ENCODE assay signal across 8 cellular contexts in genomic region chr16:2911580-2912329, GRCh38. TPM values are rescaled to one million over a fixed set of nuclear protein-coding genes. Genes with fewer than 3 reads are reported as not detected.
DNase-seq lines count a peak whose midpoint lies in the region; ATAC-seq and TF ChIP-seq lines count a peak whose summit lies in the region.

A gene with protein sequence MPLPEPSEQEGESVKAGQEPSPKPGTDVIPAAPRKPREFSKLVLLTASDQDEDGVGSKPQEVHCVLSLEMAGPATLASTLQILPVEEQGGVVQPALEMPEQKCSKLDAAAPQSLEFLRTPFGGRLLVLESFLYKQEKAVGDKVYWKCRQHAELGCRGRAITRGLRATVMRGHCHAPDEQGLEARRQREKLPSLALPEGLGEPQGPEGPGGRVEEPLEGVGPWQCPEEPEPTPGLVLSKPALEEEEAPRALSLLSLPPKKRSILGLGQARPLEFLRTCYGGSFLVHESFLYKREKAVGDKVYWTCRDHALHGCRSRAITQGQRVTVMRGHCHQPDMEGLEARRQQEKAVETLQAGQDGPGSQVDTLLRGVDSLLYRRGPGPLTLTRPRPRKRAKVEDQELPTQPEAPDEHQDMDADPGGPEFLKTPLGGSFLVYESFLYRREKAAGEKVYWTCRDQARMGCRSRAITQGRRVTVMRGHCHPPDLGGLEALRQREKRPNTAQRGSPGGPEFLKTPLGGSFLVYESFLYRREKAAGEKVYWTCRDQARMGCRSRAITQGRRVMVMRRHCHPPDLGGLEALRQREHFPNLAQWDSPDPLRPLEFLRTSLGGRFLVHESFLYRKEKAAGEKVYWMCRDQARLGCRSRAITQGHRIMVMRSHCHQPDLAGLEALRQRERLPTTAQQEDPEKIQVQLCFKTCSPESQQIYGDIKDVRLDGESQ (plus strand): TSS chr16:2911931. CDS start chr16:2929686, 17,755 bp downstream.

- CTCF ChIA-PET in CD4-positive, alpha-beta T cell (lab: Charles Lee) = interaction anchor here (1.0 to 4.0 kb wide), 7 partner anchors 9 to 218 kb away, joined by 3 to 19 read pairs (median 5); no protein-coding TSS in a partner anchor
- CTCF ChIA-PET in activated CD4-positive, alpha-beta memory T cell treated with anti-CD3 and anti-CD28 coated beads for 36 hours (lab: Charles Lee) = interaction anchor here (0.6 to 3.2 kb wide), 13 partner anchors 8 to 248 kb away, joined by 3 to 14 read pairs (median 4); partner anchors contain the start of gene FLYWCH2

- TF ChIP-seq CTCF in CD4-positive, alpha-beta T cell (IDR thresholded peaks at IDR 0.05) = no peak
- no peak for TF ChIP-seq CTCF in liver (IDR thresholded peaks at IDR 0.05; ENCODE audit: low read depth, low read length, missing input control)

- no peaks in the 10 kb centered on the region for H3K27me3 ChIP-seq in CD4-positive, alpha-beta T cell (ENCODE audit: control insufficient read depth, insufficient read depth, low read length)
- H3K27me3 ChIP-seq in liver (ENCODE audit: control insufficient read depth in 4 of 4, insufficient read depth in 4 of 4, low read length in 3 of 4) = no peaks in the 10 kb centered on the region

- WGBS in liver = under 1% methylated on average over 87 of the region's 87 CpGs

- no peaks in the 10 kb centered on the region for H3K9me3 Mint-ChIP-seq in CD4-positive, alpha-beta T cell
- no peaks in the 10 kb centered on the region for H3K9me3 Mint-ChIP-seq in activated CD4-positive, alpha-beta memory T cell treated with anti-CD3 and anti-CD28 coated beads for 36 hours

- ATAC-seq in CD4-positive, alpha-beta T cell (ENCODE audit: poor library complexity) = peak; percentile 96
- ATAC-seq in GM19455 (IDR thresholded peaks at IDR 0.05; ENCODE audit: unreplicated experiment) = peak; percentile 94

- H3K36me3 ChIP-seq in liver (ENCODE audit: control insufficient read depth in 4 of 4, insufficient read depth in 3 of 4, low read depth in 1 of 4, low read length in 3 of 4) = peaks cover 0 to 5% (median 0%) of the 10 kb centered on the region in 4 donors

- H3K4me1 Mint-ChIP-seq in CD4-positive, alpha-beta T cell (ENCODE audit: low read depth) = peaks cover 33% of the 10 kb centered on the region
- H3K4me1 Mint-ChIP-seq in activated CD4-positive, alpha-beta memory T cell treated with anti-CD3 and anti-CD28 coated beads for 36 hours (ENCODE audit: low read depth) = peaks cover 38% of the 10 kb centered on the region

- peaks cover 0 to 18% (median 14%) of the 10 kb centered on the region in 4 donors for H3K4me1 ChIP-seq in liver (ENCODE audit: control insufficient read depth in 4 of 4, insufficient read depth in 4 of 4, low read length in 3 of 4)

- peak within 1 kb of the TSS; percentile 96 for H3K4me3 Mint-ChIP-seq in CD4-positive, alpha-beta T cell
- peak within 1 kb of the TSS; percentile 87 for H3K4me3 Mint-ChIP-seq in activated CD4-positive, alpha-beta memory T cell treated with anti-CD3 and anti-CD28 coated beads for 36 hours

- H3K4me3 ChIP-seq in liver (ENCODE audit: low read depth in 1 of 3, low read length in 3 of 3) = peak within 1 kb of the TSS; percentile 76 to 90 (median 83)

- POLR2A ChIA-PET in CD4-positive, alpha-beta T cell (lab: Charles Lee) = interaction anchor here (0.6 to 3.7 kb wide), 18 partner anchors 8 to 1602 kb away, joined by 3 to 60 read pairs (median 4); partner anchors contain the start of genes ELOB, FLYWCH2, KCTD5 and SRRM2
- POLR2A ChIA-PET in activated CD4-positive, alpha-beta memory T cell treated with anti-CD3 and anti-CD28 coated beads for 36 hours (lab: Charles Lee) = interaction anchor here (0.7 to 1.9 kb wide), 3 partner anchors 29 to 109 kb away, joined by 3 to 7 read pairs (median 3); partner anchors contain the start of genes FLYWCH2 and TNFRSF12A

- peak; percentile 97 to 99 (median 98) for DNase-seq in CD4-positive, alpha-beta T cell
- DNase-seq in HK-2 (ENCODE audit: unreplicated experiment) (peak; percentile 92), NCI-H82 treated with DMSO at 0.1 percent for 48 hours (lab: John Stamatoyannopoulos, UW; ENCODE audit: unreplicated experiment) (peak; percentile 93), dermis microvascular lymphatic vessel endothelial cell (ENCODE audit: low read depth in 2 of 2) (peak; percentile 95 to 98)
- peak; percentile 99 for DNase-seq in activated CD4-positive, alpha-beta memory T cell treated with anti-CD3 and anti-CD28 coated beads for 36 hours
- DNase-seq in stimulated activated CD4-positive, alpha-beta T cell treated with anti-CD3 and anti-CD28 coated beads, Interleukin-4, amount 100 ng/mL, for 1 hour = peak; percentile 99

- peak within 1 kb of the TSS; percentile 30 to 74 for H3K9ac ChIP-seq in liver (ENCODE audit: low read depth in 1 of 2, low read length in 2 of 2)

- no peak for TF ChIP-seq RAD21 in liver (IDR thresholded peaks at IDR 0.05)

- H3K9me3 ChIP-seq in CD4-positive, alpha-beta T cell (ENCODE audit: control insufficient read depth, low read length) = no peaks in the 10 kb centered on the region
- H3K9me3 ChIP-seq in liver (ENCODE audit: control insufficient read depth in 4 of 4, low read length in 3 of 4) = no peaks in the 10 kb centered on the region

- no peaks in the 10 kb centered on the region for H3K27me3 Mint-ChIP-seq in CD4-positive, alpha-beta T cell
- H3K27me3 Mint-ChIP-seq in activated CD4-positive, alpha-beta memory T cell treated with anti-CD3 and anti-CD28 coated beads for 36 hours = no peaks in the 10 kb centered on the region

- peak within 1 kb of the TSS; percentile 46 for H3K27ac ChIP-seq in CD4-positive, alpha-beta T cell (ENCODE audit: low read depth, low read length)
- peak within 1 kb of the TSS; percentile 65 to 69 for H3K27ac ChIP-seq in liver (ENCODE audit: low read depth in 1 of 2, low read length in 2 of 2)

- H3K27ac Mint-ChIP-seq in CD4-positive, alpha-beta T cell = peak within 1 kb of the TSS; percentile 83
- peak within 1 kb of the TSS; percentile 80 for H3K27ac Mint-ChIP-seq in activated CD4-positive, alpha-beta memory T cell treated with anti-CD3 and anti-CD28 coated beads for 36 hours

- intact Hi-C loops in CD4-positive, alpha-beta T cell (cut with DNase I, micrococcal nuclease) = loop anchor here in 1 of 2 experiments (5.0 kb wide), 1 partner anchor 71 kb away; the partner anchor contains the start of gene PKMYT1
- intact Hi-C loops in activated CD4-positive, alpha-beta memory T cell treated with anti-CD3 and anti-CD28 coated beads for 36 hours (cut with micrococcal nuclease) = loop anchor here (5.0 kb wide), 2 partner anchors 44 to 111 kb away; partner anchors contain the start of genes HCFC1R1, THOC6 and TNFRSF12A

- peaks cover 28% of the 10 kb centered on the region for H3K36me3 Mint-ChIP-seq in CD4-positive, alpha-beta T cell (ENCODE audit: low read depth)
- peaks cover 9% of the 10 kb centered on the region for H3K36me3 Mint-ChIP-seq in activated CD4-positive, alpha-beta memory T cell treated with anti-CD3 and anti-CD28 coated beads for 36 hours

TF ChIP-seq in liver, 16 proteins besides CTCF, POLR2A, EP300 and RAD21 (continues in another document):
- TF ChIP-seq ZBTB33 (IDR thresholded peaks at IDR 0.05) (no peak), FOXA2 (IDR thresholded peaks at IDR 0.05) (peak; percentile 33), HNF4A (conservative IDR thresholded peaks at IDR 0.05) (peak; percentile 4 to 9), YY1 (IDR thresholded peaks at IDR 0.05) (peak; percentile 70), SP1 (IDR thresholded peaks at IDR 0.05) (peak; percentile 79)
- TF ChIP-seq, protein P1, sequence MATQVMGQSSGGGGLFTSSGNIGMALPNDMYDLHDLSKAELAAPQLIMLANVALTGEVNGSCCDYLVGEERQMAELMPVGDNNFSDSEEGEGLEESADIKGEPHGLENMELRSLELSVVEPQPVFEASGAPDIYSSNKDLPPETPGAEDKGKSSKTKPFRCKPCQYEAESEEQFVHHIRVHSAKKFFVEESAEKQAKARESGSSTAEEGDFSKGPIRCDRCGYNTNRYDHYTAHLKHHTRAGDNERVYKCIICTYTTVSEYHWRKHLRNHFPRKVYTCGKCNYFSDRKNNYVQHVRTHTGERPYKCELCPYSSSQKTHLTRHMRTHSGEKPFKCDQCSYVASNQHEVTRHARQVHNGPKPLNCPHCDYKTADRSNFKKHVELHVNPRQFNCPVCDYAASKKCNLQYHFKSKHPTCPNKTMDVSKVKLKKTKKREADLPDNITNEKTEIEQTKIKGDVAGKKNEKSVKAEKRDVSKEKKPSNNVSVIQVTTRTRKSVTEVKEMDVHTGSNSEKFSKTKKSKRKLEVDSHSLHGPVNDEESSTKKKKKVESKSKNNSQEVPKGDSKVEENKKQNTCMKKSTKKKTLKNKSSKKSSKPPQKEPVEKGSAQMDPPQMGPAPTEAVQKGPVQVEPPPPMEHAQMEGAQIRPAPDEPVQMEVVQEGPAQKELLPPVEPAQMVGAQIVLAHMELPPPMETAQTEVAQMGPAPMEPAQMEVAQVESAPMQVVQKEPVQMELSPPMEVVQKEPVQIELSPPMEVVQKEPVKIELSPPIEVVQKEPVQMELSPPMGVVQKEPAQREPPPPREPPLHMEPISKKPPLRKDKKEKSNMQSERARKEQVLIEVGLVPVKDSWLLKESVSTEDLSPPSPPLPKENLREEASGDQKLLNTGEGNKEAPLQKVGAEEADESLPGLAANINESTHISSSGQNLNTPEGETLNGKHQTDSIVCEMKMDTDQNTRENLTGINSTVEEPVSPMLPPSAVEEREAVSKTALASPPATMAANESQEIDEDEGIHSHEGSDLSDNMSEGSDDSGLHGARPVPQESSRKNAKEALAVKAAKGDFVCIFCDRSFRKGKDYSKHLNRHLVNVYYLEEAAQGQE (IDR thresholded peaks at IDR 0.05) = peak; percentile 73
- TF ChIP-seq, protein P2, sequence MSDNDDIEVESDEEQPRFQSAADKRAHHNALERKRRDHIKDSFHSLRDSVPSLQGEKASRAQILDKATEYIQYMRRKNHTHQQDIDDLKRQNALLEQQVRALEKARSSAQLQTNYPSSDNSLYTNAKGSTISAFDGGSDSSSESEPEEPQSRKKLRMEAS (IDR thresholded peaks at IDR 0.05) = no peak

RNA-seq across cellular contexts. Expression of the gene that starts here (rescaled TPM):
- total RNA-seq in CD4-positive, alpha-beta T cell = 10 to 100 TPM; 84.8 to 97.0 TPM
- 10 to 100 TPM; 49.2 to 52.2 TPM for total RNA-seq in activated CD4-positive, alpha-beta memory T cell treated with anti-CD3 and anti-CD28 coated beads for 36 hours
- 19.0 and 26.6 TPM in 2 replicates for total RNA-seq in dermis microvascular lymphatic vessel endothelial cell
- 10 to 100 TPM in 1 of 2 donors, 1 to 10 TPM in 1; 6.2 to 12.2 TPM for total RNA-seq in liver
- 1 to 10 TPM; 3.9 to 9.5 TPM for polyA plus RNA-seq in liver

Comparison
In these comparisons a context has a peak if more than half of its experiments do, and no peak if none do; other contexts are left out.
1. Peak in every context shown above with its lines: DNase-seq, ATAC-seq, H3K4me3 ChIP-seq and H3K27ac ChIP-seq.